Comparison of ENCODE assay signal across 8 cellular contexts in genomic region chr16:75148311-75149195, GRCh38. TPM values are rescaled to one million over a fixed set of nuclear protein-coding genes. Genes with fewer than 3 reads are reported as not detected.
DNase-seq lines count a peak whose midpoint lies in the region; ATAC-seq and TF ChIP-seq lines count a peak whose summit lies in the region.

Gene ZFP1, plus strand, starts transcription at chr16:75148524. Its CDS starts 4,428 bp downstream, at chr16:75152952.

- DNase-seq in NCI-H69 (lab: John Stamatoyannopoulos, UW) (peak; percentile 93), coronary artery (ENCODE audit: low spot score) (peak; percentile 94), left kidney (ENCODE audit: low read depth, low spot score) (peak; percentile 99)
- peak; percentile 98 for DNase-seq in activated CD4-positive, alpha-beta T cell treated with anti-CD3 and anti-CD28 coated beads, Interleukin-2, amount 10 ng/mL, durations not matched to agents 24 days and 14 days
- DNase-seq in stimulated activated CD4-positive, alpha-beta T cell treated with anti-CD3 and anti-CD28 coated beads, Interleukin-1b, Interleukin-23, amount 100 ng/mL, for 48 hours, result peak; percentile 94

- peak within 1 kb of the TSS; percentile 92 for H3K4me3 Mint-ChIP-seq in activated CD4-positive, alpha-beta T cell treated with anti-CD3 and anti-CD28 coated beads, Interleukin-2, amount 10 ng/mL, durations not matched to agents 24 days and 14 days

- H3K9me3 Mint-ChIP-seq in activated CD4-positive, alpha-beta T cell treated with anti-CD3 and anti-CD28 coated beads, Interleukin-2, amount 10 ng/mL, durations not matched to agents 24 days and 14 days, result peaks cover 12% of the 10 kb centered on the region

- H3K4me1 Mint-ChIP-seq in activated CD4-positive, alpha-beta T cell treated with anti-CD3 and anti-CD28 coated beads, Interleukin-2, amount 10 ng/mL, durations not matched to agents 24 days and 14 days, result peaks cover 19% of the 10 kb centered on the region

- peak within 1 kb of the TSS; percentile 91 for H3K4me3 ChIP-seq in coronary artery

- H3K27me3 Mint-ChIP-seq in activated CD4-positive, alpha-beta T cell treated with anti-CD3 and anti-CD28 coated beads, Interleukin-2, amount 10 ng/mL, durations not matched to agents 24 days and 14 days, result no peaks in the 10 kb centered on the region

- no peak for TF ChIP-seq CTCF in C4-2B (conservative IDR thresholded peaks at IDR 0.05)
- no peak for TF ChIP-seq CTCF in coronary artery (IDR thresholded peaks at IDR 0.05)

- peaks cover 35% of the 10 kb centered on the region for H3K36me3 Mint-ChIP-seq in activated CD4-positive, alpha-beta T cell treated with anti-CD3 and anti-CD28 coated beads, Interleukin-2, amount 10 ng/mL, durations not matched to agents 24 days and 14 days (ENCODE audit: low read depth)

- H3K27ac ChIP-seq in C4-2B (peak within 1 kb of the TSS; percentile 99), coronary artery (peak within 1 kb of the TSS; percentile 92 to 96)

- H3K27ac Mint-ChIP-seq in activated CD4-positive, alpha-beta T cell treated with anti-CD3 and anti-CD28 coated beads, Interleukin-2, amount 10 ng/mL, durations not matched to agents 24 days and 14 days, result peak within 1 kb of the TSS; percentile 87

- ATAC-seq in GM19372 (IDR thresholded peaks at IDR 0.05; ENCODE audit: low read depth, unreplicated experiment) (peak; percentile 76), HG03521 (IDR thresholded peaks at IDR 0.05; ENCODE audit: unreplicated experiment) (peak; percentile 77)

- intact Hi-C loops in activated CD4-positive, alpha-beta T cell treated with anti-CD3 and anti-CD28 coated beads, Interleukin-2, amount 10 ng/mL, durations not matched to agents 24 days and 14 days (cut with micrococcal nuclease), result loop anchor here (1.0 to 5.0 kb wide), 6 partner anchors 38 to 499 kb away; partner anchors contain the start of genes KARS1, MLKL, TERF2IP and WDR59

RNA-seq across cellular contexts. Expression of gene ZFP1, which starts in this region (rescaled TPM):
- 14.3 and 16.5 TPM in 2 replicates for total RNA-seq in activated CD4-positive, alpha-beta T cell treated with anti-CD3 and anti-CD28 coated beads, Interleukin-2, amount 10 ng/mL, durations not matched to agents 24 days and 14 days

Comparison
In these comparisons a context has a peak if more than half of its experiments do, and no peak if none do; other contexts are left out.
1. Peak in every context shown above with its lines: DNase-seq, ATAC-seq, H3K4me3 ChIP-seq and H3K27ac ChIP-seq.